24 cellular contexts compared by ENCODE assay signal in the genomic region with DNA sequence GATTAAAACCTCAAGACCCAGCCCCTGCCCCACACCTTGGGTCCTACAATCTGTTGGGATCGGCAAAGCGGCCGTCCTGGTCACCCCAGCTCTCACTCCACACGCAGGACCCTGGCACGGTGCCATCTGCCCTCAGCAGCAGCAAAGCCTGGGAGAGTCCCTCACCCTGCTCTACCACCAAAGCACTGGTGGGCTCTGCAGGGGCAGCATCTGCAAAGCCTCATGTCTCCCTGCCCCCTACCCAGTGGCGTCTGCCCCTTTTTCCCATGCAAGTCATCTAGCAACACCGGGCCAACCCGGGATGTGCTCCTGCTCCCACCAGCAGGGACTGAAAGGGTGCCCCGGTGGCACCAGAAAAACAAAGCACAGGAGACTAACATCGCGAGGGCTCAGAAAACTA.
"Had no signal": no experiment of that assay in that cellular context is flagged by ENCODE, and none has a peak within 500 bp of the region (broad histone marks: within the 10 kb centered on the region; RNA-seq: fewer than 3 reads in every experiment).

No MANE protein-coding gene starts in this region.

- H3K9me3 Mint-ChIP-seq: effector memory CD8-positive, alpha-beta T cell; immature natural killer cell; naive thymus-derived CD8-positive, alpha-beta T cell; nephron progenitor cell; stimulated activated effector memory CD8-positive, alpha-beta T cell treated with anti-CD3 and anti-CD28 coated beads, Interleukin-12 subunit alpha, Interleukin-12 subunit beta, amount 100 ng/mL, for 72 hours; type B pancreatic cell had no signal

- H3K27ac Mint-ChIP-seq: effector memory CD8-positive, alpha-beta T cell; immature natural killer cell; nephron progenitor cell; stimulated activated effector memory CD8-positive, alpha-beta T cell treated with anti-CD3 and anti-CD28 coated beads, Interleukin-12 subunit alpha, Interleukin-12 subunit beta, amount 100 ng/mL, for 72 hours; type B pancreatic cell had no signal

- H3K4me1 ChIP-seq: parathyroid adenoma, prostate gland, right atrium auricular region, thyroid gland had no signal

- H3K9me3 ChIP-seq: lower lobe of right lung, prostate gland, right atrium auricular region, stomach, thyroid gland had no signal

- ATAC-seq: effector memory CD8-positive, alpha-beta T cell; left colon; left ventricle myocardium superior; lower lobe of right lung; naive thymus-derived CD8-positive, alpha-beta T cell; sciatic nerve; stimulated activated effector memory CD8-positive, alpha-beta T cell treated with anti-CD3 and anti-CD28 coated beads, Interleukin-12 subunit alpha, Interleukin-12 subunit beta, amount 100 ng/mL, for 72 hours had no signal

- H3K36me3 ChIP-seq: lower lobe of right lung, prostate gland, right atrium auricular region, stomach, thyroid gland had no signal

- H3K4me3 ChIP-seq: coronary artery, lower lobe of right lung, prostate gland, right atrium auricular region, smooth muscle cell, stomach, thyroid gland had no signal

- H3K27ac ChIP-seq: coronary artery, lower lobe of right lung, parathyroid adenoma, prostate gland, right atrium auricular region, stomach, thyroid gland had no signal

- H3K4me1 Mint-ChIP-seq: immature natural killer cell, nephron progenitor cell had no signal

- DNase-seq: dermis blood vessel endothelial cell; effector memory CD8-positive, alpha-beta T cell; erythroblast; immature natural killer cell; islet precursor cell; kidney glomerular epithelial cell; left colon; left ventricle myocardium superior; lower lobe of right lung; naive thymus-derived CD8-positive, alpha-beta T cell; nephron progenitor cell; stimulated activated CD4-positive, alpha-beta T cell treated with anti-CD3 and anti-CD28 coated beads, Interleukin-2, amount 100 ng/mL, for 24 hours; stimulated activated CD4-positive, alpha-beta T cell treated with anti-CD3 and anti-CD28 coated beads, Interleukin-4, amount 100 ng/mL, for 24 hours; stimulated activated naive CD4-positive, alpha-beta T cell treated with Interleukin-2 at 50 U/mL for 16 hours; stomach; thyroid gland had no signal

- H3K27me3 ChIP-seq: right atrium auricular region, thyroid gland had no signal

- H3K4me3 Mint-ChIP-seq: effector memory CD8-positive, alpha-beta T cell; immature natural killer cell; naive thymus-derived CD8-positive, alpha-beta T cell; nephron progenitor cell; stimulated activated effector memory CD8-positive, alpha-beta T cell treated with anti-CD3 and anti-CD28 coated beads, Interleukin-12 subunit alpha, Interleukin-12 subunit beta, amount 100 ng/mL, for 72 hours; type B pancreatic cell had no signal

- H3K36me3 Mint-ChIP-seq: immature natural killer cell; naive thymus-derived CD8-positive, alpha-beta T cell; stimulated activated effector memory CD8-positive, alpha-beta T cell treated with anti-CD3 and anti-CD28 coated beads, Interleukin-12 subunit alpha, Interleukin-12 subunit beta, amount 100 ng/mL, for 72 hours; type B pancreatic cell had no signal
